ENCODE assay signal across 32 cellular contexts in genomic region chr20:2446845-2447244, GRCh38. TPM values are rescaled to one million over a fixed set of nuclear protein-coding genes. Genes with fewer than 3 reads are reported as not detected.
DNase-seq lines count a peak whose midpoint lies in the region; TF ChIP-seq lines count a peak whose summit lies in the region.
"Had no signal": no experiment of that assay in that cellular context is flagged by ENCODE, and none has a peak within 500 bp of the region (broad histone marks: within the 10 kb centered on the region; RNA-seq: fewer than 3 reads in every experiment).

No MANE protein-coding gene starts in this region.

- H3K4me1 ChIP-seq in sigmoid colon: no peaks in the 10 kb centered on the region
- H3K4me1 ChIP-seq: esophagus muscularis mucosa, left ventricle myocardium inferior, testis, vagina had no signal

- H3K4me3 Mint-ChIP-seq in activated naive CD4-positive, alpha-beta T cell treated with anti-CD3 and anti-CD28 coated beads for 36 hours: no peak overlapping the region
- H3K4me3 Mint-ChIP-seq: activated B cell treated with CpG ODN at 0.5 μM for 24 hours; effector memory CD8-positive, alpha-beta T cell; nephron had no signal

- intact Hi-C loops in sigmoid colon (cut with DNase I): no loop called here
- intact Hi-C loops in activated naive CD4-positive, alpha-beta T cell treated with anti-CD3 and anti-CD28 coated beads for 36 hours (cut with micrococcal nuclease): no loop called here

- H3K27me3 ChIP-seq in sigmoid colon: no peaks in the 10 kb centered on the region
- H3K27me3 ChIP-seq: esophagus muscularis mucosa, hepatocyte, ovary, testis, vagina had no signal

- no peak overlapping the region for H3K4me3 ChIP-seq in sigmoid colon
- H3K4me3 ChIP-seq: cardiac muscle cell, coronary artery, esophagus muscularis mucosa, hepatocyte, left ventricle myocardium inferior, ovary, testis, vagina had no signal

- CTCF ChIA-PET in activated naive CD4-positive, alpha-beta T cell treated with anti-CD3 and anti-CD28 coated beads for 36 hours (lab: Charles Lee): interaction anchor here (1.1 to 2.3 kb wide), 3 partner anchors 10 to 239 kb away, joined by 4 to 11 read pairs (median 4); no protein-coding TSS in a partner anchor

- TF ChIP-seq CTCF in sigmoid colon (IDR thresholded peaks at IDR 0.05): no peak

- DNase-seq in CD1c-positive myeloid dendritic cell (ENCODE audit: extremely low spot score) (peak; percentile 85), M059J (ENCODE audit: low read depth) (peak; percentile 34), NOMO-1 treated with DMSO at 0.1 percent for 48 hours (lab: John Stamatoyannopoulos, UW; ENCODE audit: unreplicated experiment) (peak; percentile 36), iPS-NIHi11 (ENCODE audit: low spot score) (peak; percentile 15), HuH-7.5 (ENCODE audit: low spot score) (no peak), sigmoid colon (no peak), DMS53 treated with DMSO at 0.1 percent for 48 hours (lab: John Stamatoyannopoulos, UW; ENCODE audit: unreplicated experiment) (no peak)
- DNase-seq in activated naive CD4-positive, alpha-beta T cell treated with anti-CD3 and anti-CD28 coated beads for 36 hours: no peak
- DNase-seq: activated B cell treated with CpG ODN at 0.5 μM for 24 hours; anterior cingulate cortex; effector memory CD8-positive, alpha-beta T cell; foreskin melanocyte; left ventricle myocardium inferior; midbrain; NCI-H1092; NCI-H187 treated with DMSO at 0.1 percent for 48 hours; ovary; right cardiac atrium; Right ventricle myocardium superior; stimulated activated naive CD4-positive, alpha-beta T cell treated with Interleukin-2 at 50 U/mL for 16 hours; SW 1271; T1000; testis had no signal

- no peaks in the 10 kb centered on the region for H3K9me3 Mint-ChIP-seq in activated naive CD4-positive, alpha-beta T cell treated with anti-CD3 and anti-CD28 coated beads for 36 hours
- H3K9me3 Mint-ChIP-seq: activated naive CD4-positive, alpha-beta T cell treated with anti-CD3 and anti-CD28 coated beads, Interleukin-2, amount 50 U/mL, for 72 hours; effector memory CD8-positive, alpha-beta T cell; nephron had no signal

- H3K27me3 Mint-ChIP-seq in activated naive CD4-positive, alpha-beta T cell treated with anti-CD3 and anti-CD28 coated beads for 36 hours (ENCODE audit: low read depth): no peaks in the 10 kb centered on the region
- H3K27me3 Mint-ChIP-seq: activated B cell treated with CpG ODN at 0.5 μM for 24 hours had no signal

- no peak overlapping the region for H3K27ac Mint-ChIP-seq in activated naive CD4-positive, alpha-beta T cell treated with anti-CD3 and anti-CD28 coated beads for 36 hours
- H3K27ac Mint-ChIP-seq: activated B cell treated with CpG ODN at 0.5 μM for 24 hours; activated naive CD4-positive, alpha-beta T cell treated with anti-CD3 and anti-CD28 coated beads, Interleukin-2, amount 50 U/mL, for 72 hours; nephron had no signal

- TF ChIP-seq POLR2A in sigmoid colon (IDR thresholded peaks at IDR 0.05): no peak

- H3K36me3 ChIP-seq in sigmoid colon: no peaks in the 10 kb centered on the region
- H3K36me3 ChIP-seq: cardiac muscle cell, esophagus muscularis mucosa, left ventricle myocardium inferior, ovary, vagina had no signal

- H3K9me3 ChIP-seq in sigmoid colon: no peaks in the 10 kb centered on the region
- H3K9me3 ChIP-seq: esophagus muscularis mucosa, ovary, testis, vagina had no signal

- WGBS in sigmoid colon, 2 donors: 68 to 70% methylated on average over 4 of the region's 4 CpGs

- no peaks in the 10 kb centered on the region for H3K36me3 Mint-ChIP-seq in activated naive CD4-positive, alpha-beta T cell treated with anti-CD3 and anti-CD28 coated beads for 36 hours (ENCODE audit: low read depth)

- peaks cover 15% of the 10 kb centered on the region for H3K4me1 Mint-ChIP-seq in activated naive CD4-positive, alpha-beta T cell treated with anti-CD3 and anti-CD28 coated beads for 36 hours (ENCODE audit: low read depth)
- H3K4me1 Mint-ChIP-seq: nephron had no signal

- TF ChIP-seq EP300 in sigmoid colon (IDR thresholded peaks at IDR 0.05): no peak

- H3K27ac ChIP-seq in sigmoid colon: no peak overlapping the region
- H3K27ac ChIP-seq: C4-2B, cardiac muscle cell, coronary artery, esophagus muscularis mucosa, hepatocyte, KMS-11, left ventricle myocardium inferior, ovary, testis, vagina had no signal

RNA-seq across cellular contexts. Expression of gene SNRPB, which starts 23.7 kb away (rescaled TPM):
- 850 and 1,048 TPM in 2 replicates for total RNA-seq in M059J (2014; rRNA removed; shearing (Covaris generic))
- total RNA-seq in sigmoid colon: 100 to 1,000 TPM in 3 of 4 donors, 10 to 100 TPM in 1; 80.0 to 165 (median 142) TPM
- 100 to 1,000 TPM; 156 to 275 (median 177) TPM for polyA plus RNA-seq in sigmoid colon
- total RNA-seq in activated naive CD4-positive, alpha-beta T cell treated with anti-CD3 and anti-CD28 coated beads for 36 hours: 100 to 1,000 TPM; 422 to 431 TPM

Comparison
In these comparisons a context has a peak if more than half of its experiments do, and no peak if none do; other contexts are left out.
1. DNase-seq: peak in CD1c-positive myeloid dendritic cell (single experiment), M059J (single experiment), NOMO-1 treated with DMSO at 0.1 percent for 48 hours (single experiment) and iPS-NIHi11 (single experiment); none in HuH-7.5 (single experiment), sigmoid colon (single experiment), DMS53 treated with DMSO at 0.1 percent for 48 hours (single experiment) and activated naive CD4-positive, alpha-beta T cell treated with anti-CD3 and anti-CD28 coated beads for 36 hours (single experiment).